ENCODE assay signal across 20 cellular contexts in the genomic region with DNA sequence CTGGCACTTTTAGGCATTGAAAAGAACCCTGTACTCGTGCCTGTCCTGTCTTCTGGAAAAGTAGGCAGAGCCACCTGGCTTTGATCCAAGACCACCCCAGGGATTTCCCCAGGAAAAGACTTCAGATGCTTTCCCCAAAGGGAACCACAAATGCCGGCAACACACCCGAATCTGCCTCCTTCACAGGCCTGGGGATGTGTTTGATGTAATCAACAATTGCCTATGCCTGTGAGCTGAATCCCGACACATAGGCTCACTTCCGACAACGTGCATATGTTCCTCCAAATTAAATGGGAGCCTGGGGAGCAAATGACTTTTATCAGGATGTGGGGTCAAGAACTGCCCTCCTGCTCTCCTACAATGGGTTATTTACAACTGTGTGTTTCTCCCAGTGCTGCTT.
DNase-seq lines count a peak whose midpoint lies in the region; ATAC-seq and TF ChIP-seq lines count a peak whose summit lies in the region.
"Had no signal": no experiment of that assay in that cellular context is flagged by ENCODE, and none has a peak within 500 bp of the region (broad histone marks: within the 10 kb centered on the region; RNA-seq: fewer than 3 reads in every experiment).

No MANE protein-coding gene starts in this region.

- H3K9me3 ChIP-seq in BE2C (no peaks in the 10 kb centered on the region; the same call in 1 of the 2 replicates), mammary epithelial cell (replicated peaks; ENCODE audit: insufficient read depth, low read length) (no peaks in the 10 kb centered on the region), right atrium auricular region (peaks cover 0 to 4% of the 10 kb centered on the region in 2 donors)
- H3K9me3 ChIP-seq: Peyer's patch had no signal

- 43% methylated on average over 6 of the region's 6 CpGs for WGBS in mammary epithelial cell (ENCODE audit: low coverage, missing lambda C conversion rate)

- no peaks in the 10 kb centered on the region for H3K9me3 Mint-ChIP-seq in nephron

- H3K27me3 ChIP-seq in BE2C (no peaks in the 10 kb centered on the region; the same call in 1 of the 2 replicates), mammary epithelial cell (ENCODE audit: insufficient read depth, low read length) (no peaks in the 10 kb centered on the region), right atrium auricular region (no peaks in the 10 kb centered on the region)
- H3K27me3 ChIP-seq: Peyer's patch had no signal

- peaks cover 6% of the 10 kb centered on the region for H3K27me3 Mint-ChIP-seq in nephron (ENCODE audit: low read depth)
- H3K27me3 Mint-ChIP-seq: B cell had no signal

- no peak overlapping the region for H3K4me3 Mint-ChIP-seq in nephron
- H3K4me3 Mint-ChIP-seq: B cell; CD8-positive, alpha-beta memory T cell had no signal

- no peak overlapping the region for H3K9ac ChIP-seq in mammary epithelial cell (ENCODE audit: insufficient read depth, low read length)
- H3K9ac ChIP-seq: GM23248 had no signal

- H3K27ac ChIP-seq in mammary epithelial cell (ENCODE audit: insufficient read depth, low read depth, low read length) (no peak overlapping the region), right atrium auricular region (no peak overlapping the region)
- H3K27ac ChIP-seq: GM23248, Peyer's patch had no signal

- TF ChIP-seq CTCF in BE2C (IDR thresholded peaks at IDR 0.05; ENCODE audit: low read depth, low read length) (no peak), mammary epithelial cell (conservative IDR thresholded peaks at IDR 0.05 in 1 of 2, IDR thresholded peaks at IDR 0.05 in 1 of 2; ENCODE audit: extremely low read depth in 1 of 2, insufficient read depth in 1 of 2, low read depth in 1 of 2, low read length in 2 of 2) (no peak), nephron (IDR thresholded peaks at IDR 0.05; ENCODE audit: unreplicated experiment in 3 of 3) (no peak), right atrium auricular region (IDR thresholded peaks at IDR 0.05) (no peak)

- CTCF ChIA-PET in mammary epithelial cell (lab: Charles Lee; ENCODE audit: low non-redundant PET): no interaction called here

- peak overlapping the region; percentile 62 to 91 (median 91) for H3K27ac Mint-ChIP-seq in nephron
- H3K27ac Mint-ChIP-seq: B cell; CD8-positive, alpha-beta memory T cell had no signal

- no peak overlapping the region for H3K4me2 ChIP-seq in mammary epithelial cell (ENCODE audit: insufficient read depth, low read depth, low read length)

- H3K4me1 ChIP-seq in BE2C (peaks cover 20% of the 10 kb centered on the region), mammary epithelial cell (ENCODE audit: insufficient read depth, low read length) (peaks cover 38% of the 10 kb centered on the region), right atrium auricular region (peaks cover 0 to 6% of the 10 kb centered on the region in 2 donors)
- H3K4me1 ChIP-seq: Peyer's patch had no signal

- H2AFZ ChIP-seq in mammary epithelial cell (ENCODE audit: low read depth, low read length): peak overlapping the region; percentile 22
- H2AFZ ChIP-seq: GM23248 had no signal

- DNase-seq in BE2C: peak; percentile 76
- peak; percentile 14 for DNase-seq in ELF-1 (ENCODE audit: low read depth, low spot score)
- DNase-seq in mammary epithelial cell: no peak
- no peak for DNase-seq in right atrium auricular region (ENCODE audit: low spot score)
- DNase-seq: CD8-positive, alpha-beta memory T cell; DMS79 treated with DMSO at 0.1 percent for 48 hours; GDM1; GM23248; HCEC 1CT; NCI-H1417 treated with DMSO at 0.1 percent for 48 hours; NCI-H2029; NCI-H2171; NCI-H82; Peyer's patch; SIG-M5 had no signal

- in situ Hi-C loops in mammary epithelial cell (cut with MboI; ENCODE audit: low sequenced_read_pairs in 2 of 2): no loop called here

- peaks cover 67% of the 10 kb centered on the region for H3K4me1 Mint-ChIP-seq in nephron
- H3K4me1 Mint-ChIP-seq: B cell; CD8-positive, alpha-beta memory T cell had no signal

- dilution Hi-C loops in mammary epithelial cell (cut with HindIII; ENCODE audit: low sequenced_read_pairs): no loop called here

- H3K79me2 ChIP-seq in mammary epithelial cell (ENCODE audit: insufficient read depth, low read length): no peaks in the 10 kb centered on the region

- H3K4me3 ChIP-seq in BE2C (ENCODE audit: low read depth, low read length): no peak overlapping the region
- H3K4me3 ChIP-seq in mammary epithelial cell (replicated peaks in 1 of 3; ENCODE audit: insufficient read depth in 1 of 3, low read depth in 2 of 3, low read length in 3 of 3): no peak overlapping the region
- no peak overlapping the region for H3K4me3 ChIP-seq in right atrium auricular region
- H3K4me3 ChIP-seq: GM12878, GM23248, Peyer's patch had no signal

- intact Hi-C loops in mammary epithelial cell (cut with micrococcal nuclease): loop anchor here (5.0 to 10.0 kb wide), 2 partner anchors 532 to 615 kb away; partner anchors contain the start of gene CDH11

- H3K36me3 ChIP-seq in BE2C (no peaks in the 10 kb centered on the region), mammary epithelial cell (ENCODE audit: insufficient read depth, low read length) (no peaks in the 10 kb centered on the region), right atrium auricular region (no peaks in the 10 kb centered on the region)
- H3K36me3 ChIP-seq: Peyer's patch had no signal

- no TSS peak for BruUV-seq in mammary epithelial cell (replicated peaks; lab: Mats Ljungman, UMichigan)

- no peak for ATAC-seq in GM21390 (IDR thresholded peaks at IDR 0.05; ENCODE audit: unreplicated experiment)
- ATAC-seq in HG03521 (IDR thresholded peaks at IDR 0.05; ENCODE audit: unreplicated experiment): no peak
- ATAC-seq: GM12878 had no signal

- H4K20me1 ChIP-seq in mammary epithelial cell (ENCODE audit: insufficient read depth, low read length): no peaks in the 10 kb centered on the region

- no peaks in the 10 kb centered on the region for H3K36me3 Mint-ChIP-seq in nephron (ENCODE audit: low read depth)
- H3K36me3 Mint-ChIP-seq: CD8-positive, alpha-beta memory T cell had no signal

Comparison
In these comparisons a context has a peak if more than half of its experiments do, and no peak if none do; other contexts are left out.
1. DNase-seq: peak in BE2C (single experiment) and ELF-1 (single experiment); none in mammary epithelial cell (single experiment) and right atrium auricular region (single experiment).